8 cellular contexts compared by ENCODE assay signal in genomic region chr11:72722050-72722748, GRCh38. TPM values are rescaled to one million over a fixed set of nuclear protein-coding genes. Genes with fewer than 3 reads are reported as not detected.
DNase-seq lines count a peak whose midpoint lies in the region; ATAC-seq and TF ChIP-seq lines count a peak whose summit lies in the region.

No MANE protein-coding gene starts in this region.

- H3K4me3 ChIP-seq in OCI-LY3 (ENCODE audit: low read length) (peak overlapping the region; percentile 83), epithelial cell of esophagus (ENCODE audit: low read length) (peak overlapping the region; percentile 87), muscle layer of duodenum (ENCODE audit: low read depth in 1 of 2, low read length in 2 of 2) (peak overlapping the region; percentile 78 to 90)

- H3K9me3 ChIP-seq in OCI-LY3 (ENCODE audit: insufficient read depth, low read length) (no peaks in the 10 kb centered on the region), muscle layer of duodenum (ENCODE audit: control insufficient read depth in 1 of 2, low read length in 2 of 2) (no peaks in the 10 kb centered on the region)

- DNase-seq in Calu3 = peak; percentile 84
- peak; percentile 79 for DNase-seq in HT1080 (ENCODE audit: low read depth)
- DNase-seq in activated T-cell treated with anti-CD3 and anti-CD28 coated beads for 1 hour (ENCODE audit: low read depth) = peak; percentile 75
- DNase-seq in epithelial cell of esophagus (ENCODE audit: low read depth) = peak; percentile 86
- peak; percentile 83 for DNase-seq in stimulated activated CD8-positive, alpha-beta memory T cell treated with anti-CD3 and anti-CD28 coated beads, Interleukin-4, amount 100 ng/mL, for 48 hours

- peaks cover 63% of the 10 kb centered on the region for H3K79me2 ChIP-seq in OCI-LY3 (ENCODE audit: low read length)

- peaks cover 40% of the 10 kb centered on the region for H4K20me1 ChIP-seq in OCI-LY3 (ENCODE audit: insufficient read depth, low read length)

- ATAC-seq in GM21381 (IDR thresholded peaks at IDR 0.05; ENCODE audit: unreplicated experiment) = peak; percentile 68

- CTCF ChIA-PET in Calu3 (lab: Charles Lee) = interaction anchor here (2.6 kb wide), 1 partner anchor 72 kb away, joined by 15 read pairs; the partner anchor contains the start of gene STARD10

- peaks cover 25% of the 10 kb centered on the region for H3K36me3 Mint-ChIP-seq in Calu3 (ENCODE audit: insufficient read depth, unreplicated experiment)

- H3K4me1 Mint-ChIP-seq in Calu3 (ENCODE audit: low read depth, unreplicated experiment) = peaks cover 40% of the 10 kb centered on the region

- H3K9me3 Mint-ChIP-seq in Calu3 (ENCODE audit: low read depth, unreplicated experiment) = no peaks in the 10 kb centered on the region

- H3K4me2 ChIP-seq in OCI-LY3 (ENCODE audit: low read length) = peak overlapping the region; percentile 98

- intact Hi-C loops in Calu3 (cut with micrococcal nuclease; ENCODE audit: unreplicated experiment) = loop anchor here (5.0 to 10.0 kb wide), 2 partner anchors 90 to 453 kb away; partner anchors contain the start of gene ATG16L2

- H3K4me3 Mint-ChIP-seq in Calu3 (ENCODE audit: low read depth, unreplicated experiment) = peak overlapping the region; percentile 66

- H3K4me1 ChIP-seq in OCI-LY3 (ENCODE audit: low read length) (peaks cover 50% of the 10 kb centered on the region), muscle layer of duodenum (ENCODE audit: control insufficient read depth in 1 of 2, insufficient read depth in 2 of 2, low read length in 2 of 2) (peaks cover 28 to 57% of the 10 kb centered on the region in 2 donors)

- peak overlapping the region; percentile 99 for H2AFZ ChIP-seq in OCI-LY3 (ENCODE audit: low read depth, low read length)

- H3K27ac ChIP-seq in OCI-LY3 (ENCODE audit: low read length) (peak overlapping the region; percentile 76), muscle layer of duodenum (ENCODE audit: low read length) (peak overlapping the region; percentile 95)

- no peaks in the 10 kb centered on the region for H3K27me3 Mint-ChIP-seq in Calu3 (ENCODE audit: unreplicated experiment)

- H3K36me3 ChIP-seq in OCI-LY3 (replicated peaks; ENCODE audit: low read depth, low read length) (peaks cover 30% of the 10 kb centered on the region), muscle layer of duodenum (ENCODE audit: control insufficient read depth in 1 of 2, insufficient read depth in 2 of 2, low read length in 2 of 2) (peaks cover 8 to 23% of the 10 kb centered on the region in 2 donors)

- peak overlapping the region; percentile 57 for H3K27ac Mint-ChIP-seq in Calu3 (ENCODE audit: unreplicated experiment)

- H3K9ac ChIP-seq in OCI-LY3 (ENCODE audit: low read length) = peak overlapping the region; percentile 95

- H3K27me3 ChIP-seq in OCI-LY3 (ENCODE audit: low read depth, low read length) = no peaks in the 10 kb centered on the region
- H3K27me3 ChIP-seq in muscle layer of duodenum (ENCODE audit: low read depth, low read length) = no peaks in the 10 kb centered on the region

- no TSS peak for BruUV-seq in Calu3 (replicated peaks; lab: Mats Ljungman, UMichigan)

- no peak for TF ChIP-seq CTCF in Calu3 (IDR thresholded peaks at IDR 0.05; ENCODE audit: unreplicated experiment)
- TF ChIP-seq CTCF in OCI-LY3 (IDR thresholded peaks at IDR 0.05; ENCODE audit: low read depth, low read length) = no peak
- TF ChIP-seq CTCF in epithelial cell of esophagus (IDR thresholded peaks at IDR 0.05; ENCODE audit: insufficient read depth, low read depth, low read length, missing control alignments) = no peak

RNA-seq across cellular contexts. Expression of gene ARAP1, which starts 30.0 kb away (rescaled TPM):
- 53.0 and 61.3 TPM in 2 replicates for total RNA-seq in Calu3 (2022)
- 67.3 and 87.4 TPM in 2 replicates for total RNA-seq in HT1080 (2014; rRNA removed; shearing (Covaris generic))
- polyA plus RNA-seq in HT1080 (2015; cell fraction: cytosol; rRNA removed) = 58.8 and 64.3 TPM in 2 replicates
- 168 and 235 TPM in 2 replicates for polyA plus RNA-seq in HT1080 (2015; cell fraction: nucleus; rRNA removed)

RNA-seq across cellular contexts. Expression of gene PDE2A, which starts 48.0 kb away (rescaled TPM):
- total RNA-seq in Calu3 (2022) = 1.1 and 4.3 TPM in 2 replicates
- 3.6 and 7.7 TPM in 2 replicates for total RNA-seq in HT1080 (2014; rRNA removed; shearing (Covaris generic))
- polyA plus RNA-seq in HT1080 (2015; cell fraction: cytosol; rRNA removed) = 11.5 and 11.9 TPM in 2 replicates
- polyA plus RNA-seq in HT1080 (2015; cell fraction: nucleus; rRNA removed) = 53.1 and 54.3 TPM in 2 replicates

Comparison
In these comparisons a context has a peak if more than half of its experiments do, and no peak if none do; other contexts are left out.
1. Peak in every context shown above with its lines: DNase-seq, ATAC-seq, H3K4me3 ChIP-seq and H3K27ac ChIP-seq.